9 cellular contexts compared by ENCODE assay signal in the genomic region with DNA sequence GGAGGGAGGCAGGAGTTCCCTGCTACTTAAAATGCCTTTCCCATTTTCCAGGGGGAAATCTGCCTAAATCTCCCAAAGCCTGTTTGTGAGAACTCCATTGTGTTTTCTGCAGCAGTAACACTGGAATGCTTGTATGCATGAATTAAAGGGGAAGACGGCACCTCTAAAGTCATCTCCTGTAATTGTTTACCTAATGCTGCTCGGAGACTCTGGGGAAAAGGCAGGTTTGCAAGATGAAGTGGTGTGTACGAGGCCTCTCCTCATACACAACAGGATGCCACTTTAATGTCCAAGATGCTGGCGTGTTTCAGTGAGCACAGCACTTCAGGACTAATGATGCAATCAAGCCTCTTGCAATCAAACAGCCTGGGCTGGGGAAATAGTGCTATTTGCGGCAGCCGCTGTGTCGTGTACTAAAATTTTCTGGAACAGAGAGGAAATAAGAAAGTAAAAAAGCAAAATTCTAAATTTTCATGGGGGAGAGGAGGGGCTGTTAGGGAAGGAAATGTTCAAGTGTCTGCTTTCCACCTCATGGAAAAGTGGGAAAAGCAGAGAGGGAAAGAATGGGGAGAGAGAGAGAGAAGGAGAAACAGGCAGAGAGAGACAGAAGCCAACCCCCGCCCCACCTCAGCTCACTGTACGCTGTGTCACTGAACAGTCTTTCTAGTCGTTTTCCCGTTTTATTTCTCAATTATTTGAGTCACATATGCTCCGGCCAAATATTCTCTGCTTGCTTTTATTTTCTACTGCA. TPM values are rescaled to one million over a fixed set of nuclear protein-coding genes. Genes with fewer than 3 reads are reported as not detected.
DNase-seq lines count a peak whose midpoint lies in the region; ATAC-seq, FAIRE-seq and TF ChIP-seq lines count a peak whose summit lies in the region.
"Had no signal": no experiment of that assay in that cellular context is flagged by ENCODE, and none has a peak within 500 bp of the region (broad histone marks: within the 10 kb centered on the region; RNA-seq: fewer than 3 reads in every experiment).

No MANE protein-coding gene starts in this region.

- FAIRE-seq in GM12892 (lab: Jason Lieb, UNC): no peak

- peaks cover 9% of the 10 kb centered on the region for H3K4me1 ChIP-seq in right cardiac atrium (ENCODE audit: control insufficient read depth, insufficient read depth, low read length)
- H3K4me1 ChIP-seq in sigmoid colon: peaks cover 0 to 80% (median 68%) of the 10 kb centered on the region in 4 donors
- peaks cover 17% of the 10 kb centered on the region for H3K4me1 ChIP-seq in suprapubic skin

- H3K27ac ChIP-seq in right cardiac atrium (ENCODE audit: low read length) (peak overlapping the region; percentile 17), sigmoid colon (peak overlapping the region; percentile 35 to 68 (median 64)), suprapubic skin (no peak overlapping the region)
- H3K27ac ChIP-seq: KMS-11 had no signal

- ATAC-seq in right cardiac atrium: peak; percentile 85 to 87

- TF ChIP-seq CTCF in sigmoid colon (IDR thresholded peaks at IDR 0.05) (no peak), suprapubic skin (IDR thresholded peaks at IDR 0.05) (no peak)

- TF ChIP-seq POLR2A in sigmoid colon (IDR thresholded peaks at IDR 0.05): no peak
- no peak for TF ChIP-seq POLR2A in suprapubic skin (IDR thresholded peaks at IDR 0.05)
- TF ChIP-seq POLR2A in GM12892 (IDR thresholded peaks at IDR 0.05; ENCODE audit: low read depth, low read length): no peak

- TF ChIP-seq EP300 in sigmoid colon (IDR thresholded peaks at IDR 0.05): no peak
- TF ChIP-seq EP300 in suprapubic skin (IDR thresholded peaks at IDR 0.05): no peak

- no peaks in the 10 kb centered on the region for H3K36me3 ChIP-seq in H7 (replicated peaks; ENCODE audit: control insufficient read depth, insufficient read depth, low read length)
- H3K36me3 ChIP-seq in sigmoid colon: no peaks in the 10 kb centered on the region
- H3K36me3 ChIP-seq in suprapubic skin: no peaks in the 10 kb centered on the region

- DNase-seq in H7 (peak; percentile 68), amniotic epithelial cell (ENCODE audit: low read depth) (peak; percentile 78), right cardiac atrium (peak in 2 of 3 donors; percentile 57 to 77), sigmoid colon (peak; percentile 77), suprapubic skin (ENCODE audit: low spot score in 2 of 2) (no peak), AG08396 (ENCODE audit: low spot score) (no peak), GM12892 (ENCODE audit: insufficient read length) (no peak)
- no peak for DNase-seq in activated CD4-positive, alpha-beta T cell treated with anti-CD3 and anti-CD28 coated beads, Interleukin-2, amount 50 U/mL, for 48 hours

- no peaks in the 10 kb centered on the region for H3K9me3 ChIP-seq in right cardiac atrium (ENCODE audit: control insufficient read depth, low read length)
- no peaks in the 10 kb centered on the region for H3K9me3 ChIP-seq in sigmoid colon
- no peaks in the 10 kb centered on the region for H3K9me3 ChIP-seq in suprapubic skin

- intact Hi-C loops in right cardiac atrium (cut with DNase I): no loop called here
- intact Hi-C loops in sigmoid colon (cut with DNase I): no loop called here

- no peaks in the 10 kb centered on the region for H3K27me3 ChIP-seq in H7 (ENCODE audit: control insufficient read depth, insufficient read depth, low read length)
- no peaks in the 10 kb centered on the region for H3K27me3 ChIP-seq in right cardiac atrium (ENCODE audit: control insufficient read depth, insufficient read depth)
- H3K27me3 ChIP-seq in sigmoid colon: no peaks in the 10 kb centered on the region
- H3K27me3 ChIP-seq in suprapubic skin: no peaks in the 10 kb centered on the region

- 34% methylated on average over 12 of the region's 12 CpGs for WGBS in right cardiac atrium
- WGBS in sigmoid colon, 2 donors: 43 to 55% methylated on average over 12 of the region's 12 CpGs
- WGBS in suprapubic skin: 54% methylated on average over 12 of the region's 12 CpGs

- H3K4me3 ChIP-seq in H7 (ENCODE audit: insufficient read depth, low read depth, low read length): no peak overlapping the region
- no peak overlapping the region for H3K4me3 ChIP-seq in right cardiac atrium (ENCODE audit: low read length)
- peak overlapping the region in 2 of 4 donors; percentile 5 to 23 for H3K4me3 ChIP-seq in sigmoid colon
- H3K4me3 ChIP-seq in suprapubic skin: no peak overlapping the region

RNA-seq across cellular contexts. Expression of a gene that starts 32.9 kb away (rescaled TPM):
- total RNA-seq in H7 (2014; rRNA removed; shearing (Covaris generic)): 2.0 and 2.7 TPM in 2 replicates
- total RNA-seq in right cardiac atrium (1 to 10 TPM; 3.6 to 7.0 (median 4.5) TPM), sigmoid colon (10 to 100 TPM; 16.1 to 27.7 (median 21.2) TPM), suprapubic skin (1 to 10 TPM; 2.1 to 3.2 (median 2.7) TPM)
- polyA plus RNA-seq in right cardiac atrium (1.5 TPM), sigmoid colon (1 to 10 TPM in 2 of 3 donors, under 1 TPM in 1; 0.46 to 2.6 (median 1.2) TPM)
- not detected for polyA plus RNA-seq in GM12892 (2012; ENCODE audit: missing spikeins)

Comparison
In these comparisons a context has a peak if more than half of its experiments do, and no peak if none do; other contexts are left out.
1. DNase-seq: peak in H7 (single experiment), amniotic epithelial cell (single experiment), right cardiac atrium (2 of 3) and sigmoid colon (single experiment); none in suprapubic skin (0 of 2), activated CD4-positive, alpha-beta T cell treated with anti-CD3 and anti-CD28 coated beads, Interleukin-2, amount 50 U/mL, for 48 hours (0 of 2), AG08396 (single experiment) and GM12892 (single experiment).